8 cellular contexts compared by ENCODE assay signal in the genomic region with DNA sequence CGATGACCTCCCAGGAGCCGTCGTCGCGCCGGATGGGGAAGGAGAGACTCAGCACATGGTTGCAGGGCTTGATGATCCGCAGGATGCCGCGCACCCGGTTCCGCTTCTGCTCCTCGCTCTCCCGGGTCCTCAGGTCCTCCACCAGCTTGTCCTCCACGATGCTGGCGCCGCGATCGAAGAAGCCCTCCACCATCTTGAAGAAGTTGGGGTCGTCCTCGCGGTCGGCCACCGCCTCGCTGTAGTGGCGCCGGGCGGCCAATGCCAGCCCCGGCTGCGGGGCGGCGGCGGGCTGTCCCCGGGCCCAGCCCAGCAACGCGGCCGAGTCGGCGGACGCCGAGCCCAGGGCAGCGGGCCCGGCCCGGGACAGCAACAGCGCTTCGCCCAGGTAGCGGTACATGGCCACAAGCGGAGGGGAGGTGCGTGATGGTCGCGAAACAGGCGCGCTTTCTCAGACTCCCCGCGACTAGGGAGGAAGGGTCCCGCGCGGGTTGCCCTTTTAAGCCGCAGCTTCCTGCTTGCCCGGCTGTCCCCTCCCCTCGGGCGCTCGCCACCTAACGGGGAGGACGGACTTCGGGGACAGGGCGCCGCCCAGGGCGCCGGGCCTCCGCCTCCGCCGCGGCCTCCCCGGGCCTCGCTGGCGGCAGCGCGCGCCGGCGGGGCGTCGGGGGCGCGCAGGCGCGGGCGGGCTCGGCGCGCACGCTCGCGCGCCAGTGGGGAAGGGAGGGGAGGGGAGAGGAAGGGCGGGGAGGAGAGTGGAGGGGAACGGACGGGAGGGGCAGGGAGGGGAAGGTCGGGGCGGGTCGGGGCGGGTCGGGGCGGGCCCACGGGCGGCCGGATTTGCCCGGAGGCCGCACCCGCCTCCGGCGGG. TPM values are rescaled to one million over a fixed set of nuclear protein-coding genes. Genes with fewer than 3 reads are reported as not detected.
DNase-seq lines count a peak whose midpoint lies in the region; ATAC-seq and TF ChIP-seq lines count a peak whose summit lies in the region.

A gene (minus strand): TSS at position 471 of the 868 bp plus-strand sequence. CDS start 74 bp downstream, at position 397.
A gene with protein sequence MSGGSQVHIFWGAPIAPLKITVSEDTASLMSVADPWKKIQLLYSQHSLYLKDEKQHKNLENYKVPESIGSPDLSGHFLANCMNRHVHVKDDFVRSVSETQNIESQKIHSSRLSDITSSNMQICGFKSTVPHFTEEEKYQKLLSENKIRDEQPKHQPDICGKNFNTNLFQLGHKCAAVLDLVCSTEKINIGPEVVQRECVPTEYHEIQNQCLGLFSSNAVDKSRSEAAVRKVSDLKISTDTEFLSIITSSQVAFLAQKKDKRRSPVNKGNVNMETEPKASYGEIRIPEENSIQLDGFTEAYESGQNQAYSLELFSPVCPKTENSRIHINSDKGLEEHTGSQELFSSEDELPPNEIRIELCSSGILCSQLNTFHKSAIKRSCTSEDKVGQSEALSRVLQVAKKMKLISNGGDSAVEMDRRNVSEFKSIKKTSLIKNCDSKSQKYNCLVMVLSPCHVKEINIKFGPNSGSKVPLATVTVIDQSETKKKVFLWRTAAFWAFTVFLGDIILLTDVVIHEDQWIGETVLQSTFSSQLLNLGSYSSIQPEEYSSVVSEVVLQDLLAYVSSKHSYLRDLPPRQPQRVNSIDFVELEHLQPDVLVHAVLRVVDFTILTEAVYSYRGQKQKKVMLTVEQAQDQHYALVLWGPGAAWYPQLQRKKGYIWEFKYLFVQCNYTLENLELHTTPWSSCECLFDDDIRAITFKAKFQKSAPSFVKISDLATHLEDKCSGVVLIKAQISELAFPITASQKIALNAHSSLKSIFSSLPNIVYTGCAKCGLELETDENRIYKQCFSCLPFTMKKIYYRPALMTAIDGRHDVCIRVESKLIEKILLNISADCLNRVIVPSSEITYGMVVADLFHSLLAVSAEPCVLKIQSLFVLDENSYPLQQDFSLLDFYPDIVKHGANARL (plus strand): TSS at position 834 of the 868 bp plus-strand sequence. CDS start 56,149 bp downstream, outside the sequence.

- H3K4me3 Mint-ChIP-seq in CD4-positive, alpha-beta T cell: peak within 1 kb of the TSS; percentile 96

- peak within 1 kb of the TSS; percentile 98 for H3K56ac ChIP-seq in mesendoderm (ENCODE audit: low read length)

- H2BK120ac ChIP-seq in mesendoderm (ENCODE audit: low read depth, low read length): no peak within 1 kb of the TSS

- H3K9me3 Mint-ChIP-seq in CD4-positive, alpha-beta T cell: no peaks in the 10 kb centered on the region

- no peak within 1 kb of the TSS for H4K5ac ChIP-seq in mesendoderm (ENCODE audit: low read length)

- H3K79me2 ChIP-seq in mesendoderm (ENCODE audit: control insufficient read depth, insufficient read depth, low read length): peaks cover 27% of the 10 kb centered on the region

- peak within 1 kb of the TSS; percentile 90 for H3K18ac ChIP-seq in mesendoderm (ENCODE audit: low read length)

- peaks cover 6% of the 10 kb centered on the region for H3K79me1 ChIP-seq in mesendoderm (ENCODE audit: low read length)

- peaks cover 28% of the 10 kb centered on the region for H3K36me3 Mint-ChIP-seq in CD4-positive, alpha-beta T cell (ENCODE audit: low read depth)

- peak within 1 kb of the TSS; percentile 94 for H3K27ac Mint-ChIP-seq in CD4-positive, alpha-beta T cell

- H3K27ac ChIP-seq in CD4-positive, alpha-beta T cell (ENCODE audit: low read depth, low read length): peak within 1 kb of the TSS; percentile 93
- peak within 1 kb of the TSS; percentile 88 for H3K27ac ChIP-seq in mesendoderm (ENCODE audit: low read depth, low read length)

- H3K4me3 ChIP-seq in endocrine pancreas (ENCODE audit: control insufficient read depth, insufficient read depth, low read length) (peak within 1 kb of the TSS; percentile 98), mesendoderm (ENCODE audit: low read length) (peak within 1 kb of the TSS; percentile 88)

- WGBS in mesendoderm (ENCODE audit: extremely low coverage, insufficient coverage, low lambda C conversion rate): no CpG with 5 or more reads among the region's 112 CpGs

- H3K23ac ChIP-seq in mesendoderm (ENCODE audit: low read length): peak within 1 kb of the TSS; percentile 97

- H2BK15ac ChIP-seq in mesendoderm (replicated peaks; ENCODE audit: low read depth): no peak within 1 kb of the TSS

- peaks cover 61% of the 10 kb centered on the region for H3K4me1 Mint-ChIP-seq in CD4-positive, alpha-beta T cell (ENCODE audit: low read depth)

- CTCF ChIA-PET in CD4-positive, alpha-beta T cell (lab: Charles Lee): interaction anchor here (0.6 to 1.0 kb wide), 2 partner anchors 10 to 155 kb away, joined by 3 to 8 read pairs; no protein-coding TSS in a partner anchor

- H2AK5ac ChIP-seq in mesendoderm (ENCODE audit: low read length): peak within 1 kb of the TSS; percentile 6

- H3K9ac ChIP-seq in endocrine pancreas (ENCODE audit: control insufficient read depth, insufficient read depth, low read length) (peak within 1 kb of the TSS; percentile 85), mesendoderm (ENCODE audit: low read length) (peak within 1 kb of the TSS; percentile 92)

- H3K27me3 Mint-ChIP-seq in CD4-positive, alpha-beta T cell: no peaks in the 10 kb centered on the region

- peak within 1 kb of the TSS; percentile 57 for H2BK5ac ChIP-seq in mesendoderm (ENCODE audit: low read length)

- H4K8ac ChIP-seq in mesendoderm (ENCODE audit: low read depth, low read length): no peak within 1 kb of the TSS

- ATAC-seq in CD4-positive, alpha-beta T cell (ENCODE audit: poor library complexity): peak; percentile 57
- ATAC-seq in GM19372 (IDR thresholded peaks at IDR 0.05; ENCODE audit: low read depth, unreplicated experiment) (peak; percentile 61), HG03521 (IDR thresholded peaks at IDR 0.05; ENCODE audit: unreplicated experiment) (peak; percentile 69)

- peak within 1 kb of the TSS; percentile 93 for H3K4me2 ChIP-seq in mesendoderm (ENCODE audit: low read length)

- no peaks in the 10 kb centered on the region for H3K27me3 ChIP-seq in CD4-positive, alpha-beta T cell (ENCODE audit: control insufficient read depth, insufficient read depth, low read length)
- H3K27me3 ChIP-seq in endocrine pancreas (ENCODE audit: control insufficient read depth, insufficient read depth, low read length): no peaks in the 10 kb centered on the region
- H3K27me3 ChIP-seq in mesendoderm (ENCODE audit: insufficient read depth, low read length, poor library complexity): no peaks in the 10 kb centered on the region

- no peaks in the 10 kb centered on the region for H3K36me3 ChIP-seq in endocrine pancreas (ENCODE audit: control insufficient read depth, insufficient read depth, low read length)
- H3K36me3 ChIP-seq in mesendoderm (ENCODE audit: control insufficient read depth, insufficient read depth, low read length): no peaks in the 10 kb centered on the region

- intact Hi-C loops in CD4-positive, alpha-beta T cell (cut with DNase I, micrococcal nuclease): loop anchor here in 1 of 2 experiments (1.0 to 10.0 kb wide), 4 partner anchors 123 to 570 kb away; a partner anchor contains a TSS

- H3K9me3 ChIP-seq in CD4-positive, alpha-beta T cell (ENCODE audit: control insufficient read depth, low read length): no peaks in the 10 kb centered on the region
- no peaks in the 10 kb centered on the region for H3K9me3 ChIP-seq in endocrine pancreas (ENCODE audit: control insufficient read depth, low read length)

- TF ChIP-seq CTCF in CD4-positive, alpha-beta T cell (IDR thresholded peaks at IDR 0.05): no peak

- peaks cover 18% of the 10 kb centered on the region for H3K4me1 ChIP-seq in endocrine pancreas (ENCODE audit: control insufficient read depth, insufficient read depth, low read length)
- H3K4me1 ChIP-seq in mesendoderm (ENCODE audit: control insufficient read depth, low read depth, low read length): no peaks in the 10 kb centered on the region

- POLR2A ChIA-PET in CD4-positive, alpha-beta T cell (lab: Charles Lee): interaction anchor here (0.6 to 5.7 kb wide), 6 partner anchors 10 to 128 kb away, joined by 3 to 32 read pairs (median 3); no protein-coding TSS in a partner anchor

- peak; percentile 75 to 87 (median 81) for DNase-seq in CD4-positive, alpha-beta T cell
- peak; percentile 91 for DNase-seq in NK-92 treated with Interleukin-12 subunit alpha and Interleukin-12 subunit beta, amount 100 ng/mL, for 24 hours (lab: John Stamatoyannopoulos, UW)
- DNase-seq in activated CD8-positive, alpha-beta memory T cell treated with anti-CD3 and anti-CD28 coated beads for 48 hours (ENCODE audit: low read depth in 2 of 3, low spot score in 2 of 3): peak; percentile 66 to 89 (median 72)
- DNase-seq in mesendoderm: peak; percentile 98
- peak; percentile 71 for DNase-seq in stimulated activated CD8-positive, alpha-beta memory T cell treated with anti-CD3 and anti-CD28 coated beads, Interleukin-15, amount 100 ng/mL, for 24 hours (ENCODE audit: low read depth)

- peak within 1 kb of the TSS; percentile 78 for H3K4ac ChIP-seq in mesendoderm (ENCODE audit: low read depth, low read length)

RNA-seq across cellular contexts. Expression of the first gene that starts in this region (rescaled TPM):
- total RNA-seq in CD4-positive, alpha-beta T cell: 10 to 100 TPM; 81.0 to 82.4 TPM
- 61.6 TPM for polyA plus RNA-seq in mesendoderm (2013, experiment 1 of 2)
- 61.5 TPM for polyA plus RNA-seq in mesendoderm (2013, experiment 2 of 2)

RNA-seq across cellular contexts. Expression of the second gene that starts in this region (rescaled TPM):
- 10 to 100 TPM; 20.6 to 23.0 TPM for total RNA-seq in CD4-positive, alpha-beta T cell
- 32.1 TPM for polyA plus RNA-seq in mesendoderm (2013, experiment 1 of 2)
- 31.4 TPM for polyA plus RNA-seq in mesendoderm (2013, experiment 2 of 2)

Comparison
In these comparisons a context has a peak if more than half of its experiments do, and no peak if none do; other contexts are left out.
1. Peak in every context shown above with its lines: DNase-seq, ATAC-seq, H3K4me3 ChIP-seq and H3K27ac ChIP-seq.